ENCODE assay signal across 1 cellular context in the genomic region with DNA sequence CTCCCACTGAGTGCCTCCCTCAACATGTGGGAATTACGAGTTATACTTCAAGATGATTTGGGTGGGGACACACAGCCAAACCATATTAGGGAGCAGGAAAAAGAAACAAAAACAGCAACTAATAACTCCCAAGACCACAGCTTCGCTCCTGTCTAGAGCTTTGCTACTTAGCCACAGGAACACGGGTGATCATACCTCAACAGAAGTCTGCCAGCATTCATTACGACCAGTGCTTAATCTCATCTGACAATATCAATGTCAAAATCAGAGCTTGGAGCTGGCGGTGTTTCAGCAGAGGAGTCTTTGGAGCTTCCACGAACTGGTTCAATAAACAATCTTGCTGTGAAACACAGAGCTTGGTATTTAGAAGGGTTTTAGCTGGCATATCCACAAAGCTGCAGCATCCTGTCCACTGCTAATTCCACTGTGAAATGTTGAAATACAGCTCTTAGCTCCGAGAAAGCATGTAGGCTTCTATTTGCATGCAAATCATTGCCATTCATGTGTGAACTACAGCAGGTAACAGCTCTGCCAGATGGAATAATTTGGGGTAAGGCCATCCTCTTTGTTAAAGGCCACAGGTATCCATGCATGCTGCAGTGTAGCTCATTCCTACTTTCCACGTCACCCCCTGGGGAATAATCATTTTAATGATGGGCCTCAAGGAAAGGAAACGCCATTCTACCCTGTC.
TF ChIP-seq lines count a peak whose summit lies in the region.

No MANE protein-coding gene starts in this region.

TF ChIP-seq in WTC11, 78 proteins besides CTCF, POLR2A, EP300 and RAD21 (continued from another document):
- TF ChIP-seq, protein P1, sequence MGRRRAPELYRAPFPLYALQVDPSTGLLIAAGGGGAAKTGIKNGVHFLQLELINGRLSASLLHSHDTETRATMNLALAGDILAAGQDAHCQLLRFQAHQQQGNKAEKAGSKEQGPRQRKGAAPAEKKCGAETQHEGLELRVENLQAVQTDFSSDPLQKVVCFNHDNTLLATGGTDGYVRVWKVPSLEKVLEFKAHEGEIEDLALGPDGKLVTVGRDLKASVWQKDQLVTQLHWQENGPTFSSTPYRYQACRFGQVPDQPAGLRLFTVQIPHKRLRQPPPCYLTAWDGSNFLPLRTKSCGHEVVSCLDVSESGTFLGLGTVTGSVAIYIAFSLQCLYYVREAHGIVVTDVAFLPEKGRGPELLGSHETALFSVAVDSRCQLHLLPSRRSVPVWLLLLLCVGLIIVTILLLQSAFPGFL (CRISPR knock-in tag; IDR thresholded peaks at IDR 0.05; ENCODE audit: borderline replicate concordance): no peak
- TF ChIP-seq GTF2I (CRISPR knock-in tag; conservative IDR thresholded peaks at IDR 0.05) (no peak), TEAD1 (CRISPR knock-in tag; IDR thresholded peaks at IDR 0.05) (peak; percentile 67; the same call in 1 of the 2 replicates), CREB1 (CRISPR knock-in tag; IDR thresholded peaks at IDR 0.05) (no peak), ATF1 (CRISPR knock-in tag; IDR thresholded peaks at IDR 0.05) (no peak), FOXJ3 (CRISPR knock-in tag; IDR thresholded peaks at IDR 0.05; ENCODE audit: borderline replicate concordance) (peak; percentile 83; the same call in 1 of the 2 replicates), NFE2L1 (CRISPR knock-in tag; IDR thresholded peaks at IDR 0.05) (0 out of 2 replicates have a peak, but pooled peaks have one; percentile 37), ZNF423 (CRISPR knock-in tag; IDR thresholded peaks at IDR 0.05) (no peak), FOXP1 (CRISPR knock-in tag; IDR thresholded peaks at IDR 0.05; ENCODE audit: borderline replicate concordance) (no peak), RELA (CRISPR knock-in tag; IDR thresholded peaks at IDR 0.05; ENCODE audit: borderline replicate concordance) (no peak), ETV6 (CRISPR knock-in tag; IDR thresholded peaks at IDR 0.05) (peak; percentile 67), SMAD3 (CRISPR knock-in tag; IDR thresholded peaks at IDR 0.05; ENCODE audit: borderline replicate concordance) (no peak), IRF2 (CRISPR knock-in tag; IDR thresholded peaks at IDR 0.05; ENCODE audit: borderline replicate concordance, low read depth) (no peak), MXD4 (CRISPR knock-in tag; IDR thresholded peaks at IDR 0.05; ENCODE audit: borderline replicate concordance) (no peak), MYBL2 (CRISPR knock-in tag; IDR thresholded peaks at IDR 0.05) (peak; percentile 22; the same call in 1 of the 2 replicates), ZBTB21 (CRISPR knock-in tag; IDR thresholded peaks at IDR 0.05; ENCODE audit: borderline replicate concordance) (0 out of 2 replicates have a peak, but pooled peaks have one; percentile 35), FOXK1 (CRISPR knock-in tag; IDR thresholded peaks at IDR 0.05) (0 out of 2 replicates have a peak, but pooled peaks have one; percentile 57), NFYB (CRISPR knock-in tag; conservative IDR thresholded peaks at IDR 0.05; ENCODE audit: low read depth) (no peak)
